In genomic region chr2:150325656-150326055, GRCh38 we compare ENCODE assay signal across 20 cellular contexts.
"Had no signal": no experiment of that assay in that cellular context is flagged by ENCODE, and none has a peak within 500 bp of the region (broad histone marks: within the 10 kb centered on the region; RNA-seq: fewer than 3 reads in every experiment).

No MANE protein-coding gene starts in this region.

- H2AFZ ChIP-seq: parathyroid adenoma had no signal

- H3K27ac ChIP-seq: colonic mucosa, dorsolateral prefrontal cortex, heart right ventricle, parathyroid adenoma, tibial artery had no signal

- H3K27me3 ChIP-seq: colonic mucosa, heart right ventricle, tibial artery had no signal

- H3K36me3 ChIP-seq: colonic mucosa, heart right ventricle, tibial artery had no signal

- DNase-seq: activated CD4-positive, alpha-beta T cell treated with anti-CD3 and anti-CD28 coated beads for 36 hours; activated CD4-positive, alpha-beta T cell treated with anti-CD3 and anti-CD28 coated beads, Interleukin-2, amount 50 U/mL, for 4 hours; activated CD8-positive, alpha-beta memory T cell treated with anti-CD3 and anti-CD28 coated beads, Interleukin-2, amount 50 U/mL, for 48 hours; activated naive CD4-positive, alpha-beta T cell treated with anti-CD3 and anti-CD28 coated beads for 36 hours; activated T-cell treated with anti-CD3 and anti-CD28 coated beads, Interleukin-2, amount 50 U/mL, for 4 hours; aorta; colonic mucosa; dorsolateral prefrontal cortex; effector memory CD8-positive, alpha-beta T cell; heart right ventricle; islet precursor cell; left colon; right cardiac atrium; stimulated activated CD4-positive, alpha-beta T cell treated with anti-CD3 and anti-CD28 coated beads, Interleukin-1b, Interleukin-23, amount 100 ng/mL, for 48 hours; substantia nigra; T1000; tibial artery had no signal

- H3K4me3 ChIP-seq: colonic mucosa, dorsolateral prefrontal cortex, heart right ventricle, tibial artery had no signal

- H3K79me2 ChIP-seq: parathyroid adenoma had no signal

- H3K9me3 ChIP-seq: colonic mucosa, heart right ventricle, tibial artery had no signal

- ATAC-seq: activated CD4-positive, alpha-beta T cell treated with anti-CD3 and anti-CD28 coated beads for 36 hours; activated T-cell treated with anti-CD3 and anti-CD28 coated beads, Interleukin-2, amount 50 U/mL, for 4 hours; effector memory CD8-positive, alpha-beta T cell; esophagus mucosa; heart right ventricle; left colon; right cardiac atrium; WTC11 had no signal

- H3K4me1 ChIP-seq: colonic mucosa, heart right ventricle, parathyroid adenoma had no signal

- H3K9ac ChIP-seq: parathyroid adenoma had no signal
